In the genomic region with DNA sequence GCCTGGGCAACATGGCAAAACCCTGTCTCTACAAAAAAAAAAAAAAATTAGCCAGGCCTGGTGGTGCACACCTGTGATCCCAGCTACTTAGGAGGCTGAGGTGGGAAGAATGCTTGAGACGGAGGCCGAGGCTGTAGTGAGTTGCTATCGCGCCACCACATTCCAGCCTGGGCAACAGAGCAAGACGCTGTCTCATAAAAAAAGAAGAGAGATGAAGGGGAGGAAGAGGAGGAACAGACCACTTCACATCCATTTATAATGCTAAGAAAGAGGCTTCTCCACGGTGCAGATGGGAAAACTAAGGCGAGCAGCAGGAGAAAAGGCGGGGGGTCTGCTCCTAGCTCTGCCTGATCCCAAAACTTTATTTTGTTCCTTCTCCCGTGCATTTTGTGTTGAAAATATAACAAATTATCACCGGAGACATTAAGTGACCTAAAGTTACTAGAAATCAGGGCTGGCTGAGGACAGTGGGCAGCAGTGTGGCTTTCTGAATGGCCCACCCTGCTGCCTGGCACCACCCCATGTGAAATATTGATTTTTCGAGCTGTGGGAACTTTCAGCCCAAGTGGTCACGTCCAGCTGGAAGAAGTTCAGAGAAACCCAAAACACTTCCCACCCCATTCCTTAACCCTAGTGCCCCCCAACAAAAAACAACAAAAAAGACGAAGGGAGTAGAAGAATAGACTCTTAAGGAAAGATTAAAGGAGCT, we compare ENCODE assay signal across 1 cellular context.
TF ChIP-seq lines count a peak whose summit lies in the region.

No MANE protein-coding gene starts in this region.

TF ChIP-seq in IMR-90, 13 proteins besides CTCF, POLR2A, EP300 and RAD21:
- TF ChIP-seq RFX5 (IDR thresholded peaks at IDR 0.05; ENCODE audit: low read depth, low read length) (no peak), RCOR1 (IDR thresholded peaks at IDR 0.05; ENCODE audit: insufficient replicate concordance, low read length) (no peak), MAZ (IDR thresholded peaks at IDR 0.05; ENCODE audit: borderline replicate concordance, low read depth, low read length) (no peak), MXI1 (IDR thresholded peaks at IDR 0.05; ENCODE audit: borderline replicate concordance, low read depth, low read length) (no peak), SMC3 (IDR thresholded peaks at IDR 0.05; ENCODE audit: low read depth, low read length) (no peak), MAFK (IDR thresholded peaks at IDR 0.05; ENCODE audit: low read depth, low read length) (no peak), FOS (IDR thresholded peaks at IDR 0.05; ENCODE audit: low read depth, low read length) (no peak), CEBPB (IDR thresholded peaks at IDR 0.05; ENCODE audit: low read depth, low read length) (no peak), CHD1 (IDR thresholded peaks at IDR 0.05; ENCODE audit: low read depth, low read length) (no peak), BHLHE40 (IDR thresholded peaks at IDR 0.05; ENCODE audit: low read depth, low read length) (no peak), NFE2L2 (IDR thresholded peaks at IDR 0.05; ENCODE audit: low read depth, low read length) (no peak)
- TF ChIP-seq, protein P1, sequence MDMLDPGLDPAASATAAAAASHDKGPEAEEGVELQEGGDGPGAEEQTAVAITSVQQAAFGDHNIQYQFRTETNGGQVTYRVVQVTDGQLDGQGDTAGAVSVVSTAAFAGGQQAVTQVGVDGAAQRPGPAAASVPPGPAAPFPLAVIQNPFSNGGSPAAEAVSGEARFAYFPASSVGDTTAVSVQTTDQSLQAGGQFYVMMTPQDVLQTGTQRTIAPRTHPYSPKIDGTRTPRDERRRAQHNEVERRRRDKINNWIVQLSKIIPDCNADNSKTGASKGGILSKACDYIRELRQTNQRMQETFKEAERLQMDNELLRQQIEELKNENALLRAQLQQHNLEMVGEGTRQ (IDR thresholded peaks at IDR 0.05; ENCODE audit: low read depth, low read length): no peak
- TF ChIP-seq, protein P2, sequence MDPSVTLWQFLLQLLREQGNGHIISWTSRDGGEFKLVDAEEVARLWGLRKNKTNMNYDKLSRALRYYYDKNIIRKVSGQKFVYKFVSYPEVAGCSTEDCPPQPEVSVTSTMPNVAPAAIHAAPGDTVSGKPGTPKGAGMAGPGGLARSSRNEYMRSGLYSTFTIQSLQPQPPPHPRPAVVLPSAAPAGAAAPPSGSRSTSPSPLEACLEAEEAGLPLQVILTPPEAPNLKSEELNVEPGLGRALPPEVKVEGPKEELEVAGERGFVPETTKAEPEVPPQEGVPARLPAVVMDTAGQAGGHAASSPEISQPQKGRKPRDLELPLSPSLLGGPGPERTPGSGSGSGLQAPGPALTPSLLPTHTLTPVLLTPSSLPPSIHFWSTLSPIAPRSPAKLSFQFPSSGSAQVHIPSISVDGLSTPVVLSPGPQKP (IDR thresholded peaks at IDR 0.05; ENCODE audit: borderline replicate concordance, low read depth, low read length): no peak
